In genomic region chr12:49733219-49734017, GRCh38 we compare ENCODE assay signal across 15 cellular contexts.
"Had no signal": no experiment of that assay in that cellular context is flagged by ENCODE, and none has a peak within 500 bp of the region (broad histone marks: within the 10 kb centered on the region; RNA-seq: fewer than 3 reads in every experiment).

No MANE protein-coding gene starts in this region.

- H3K9me3 Mint-ChIP-seq: activated T-cell treated with anti-CD3 and anti-CD28 coated beads, Interleukin-2, amount 50 U/mL, for 24 hours had no signal

- H3K27me3 ChIP-seq: esophagus muscularis mucosa, left lung, pancreas, testis had no signal

- H3K4me3 ChIP-seq: esophagus muscularis mucosa, left lung, pancreas, testis had no signal

- H3K4me1 ChIP-seq: esophagus muscularis mucosa, left lung, pancreas, testis had no signal

- H3K27ac Mint-ChIP-seq: activated naive CD8-positive, alpha-beta T cell treated with anti-CD3 and anti-CD28 coated beads, Interleukin-2, amount 10 ng/mL, durations not matched to agents 7 days and 5 days; activated T-cell treated with anti-CD3 and anti-CD28 coated beads, Interleukin-2, amount 50 U/mL, for 24 hours; memory B cell; stimulated activated naive CD8-positive, alpha-beta T cell treated with anti-CD3 and anti-CD28 coated beads, Interleukin-15, amount 100 ng/mL, for 72 hours had no signal

- ATAC-seq: activated CD4-positive, CD25-positive, alpha-beta regulatory T cell treated with anti-CD3 and anti-CD28 coated beads, Interleukin-2, amount 50 U/mL, for 24 hours; left lung; pancreas; stimulated activated naive CD8-positive, alpha-beta T cell treated with anti-CD3 and anti-CD28 coated beads, Interleukin-15, amount 100 ng/mL, for 72 hours had no signal

- H3K4me1 Mint-ChIP-seq: memory B cell; stimulated activated naive CD8-positive, alpha-beta T cell treated with anti-CD3 and anti-CD28 coated beads, Interleukin-15, amount 100 ng/mL, for 72 hours had no signal

- H3K9me3 ChIP-seq: esophagus muscularis mucosa, left lung, pancreas, testis had no signal

- H3K4me3 Mint-ChIP-seq: activated naive CD8-positive, alpha-beta T cell treated with anti-CD3 and anti-CD28 coated beads, Interleukin-2, amount 10 ng/mL, durations not matched to agents 7 days and 5 days; activated T-cell treated with anti-CD3 and anti-CD28 coated beads, Interleukin-2, amount 50 U/mL, for 24 hours; memory B cell; stimulated activated naive CD8-positive, alpha-beta T cell treated with anti-CD3 and anti-CD28 coated beads, Interleukin-15, amount 100 ng/mL, for 72 hours had no signal

- H3K36me3 ChIP-seq: esophagus muscularis mucosa, left lung, pancreas had no signal

- H3K27ac ChIP-seq: esophagus muscularis mucosa, left lung, pancreas, testis had no signal

- DNase-seq: activated effector memory CD4-positive, alpha-beta T cell treated with anti-CD3 and anti-CD28 coated beads, Interleukin-2, amount 50 U/mL, for 16 hours; activated naive CD8-positive, alpha-beta T cell treated with anti-CD3 and anti-CD28 coated beads, Interleukin-2, amount 10 ng/mL, durations not matched to agents 7 days and 5 days; activated T-cell treated with anti-CD3 and anti-CD28 coated beads, Interleukin-2, amount 50 U/mL, for 24 hours; aorta; head of caudate nucleus; left lung; pancreas; stimulated activated CD4-positive, alpha-beta T cell treated with anti-CD3 and anti-CD28 coated beads, Interleukin-15, amount 100 ng/mL, for 24 hours; stimulated activated CD4-positive, alpha-beta T cell treated with anti-CD3 and anti-CD28 coated beads, Interleukin-4, amount 100 ng/mL, for 24 hours; stimulated activated naive CD8-positive, alpha-beta T cell treated with anti-CD3 and anti-CD28 coated beads, Interleukin-15, amount 100 ng/mL, for 72 hours; T-helper 2 cell; testis had no signal

- H3K27me3 Mint-ChIP-seq: activated T-cell treated with anti-CD3 and anti-CD28 coated beads, Interleukin-2, amount 50 U/mL, for 24 hours; stimulated activated naive CD8-positive, alpha-beta T cell treated with anti-CD3 and anti-CD28 coated beads, Interleukin-15, amount 100 ng/mL, for 72 hours had no signal
